Comparison of ENCODE assay signal across 1 cellular context in the genomic region with DNA sequence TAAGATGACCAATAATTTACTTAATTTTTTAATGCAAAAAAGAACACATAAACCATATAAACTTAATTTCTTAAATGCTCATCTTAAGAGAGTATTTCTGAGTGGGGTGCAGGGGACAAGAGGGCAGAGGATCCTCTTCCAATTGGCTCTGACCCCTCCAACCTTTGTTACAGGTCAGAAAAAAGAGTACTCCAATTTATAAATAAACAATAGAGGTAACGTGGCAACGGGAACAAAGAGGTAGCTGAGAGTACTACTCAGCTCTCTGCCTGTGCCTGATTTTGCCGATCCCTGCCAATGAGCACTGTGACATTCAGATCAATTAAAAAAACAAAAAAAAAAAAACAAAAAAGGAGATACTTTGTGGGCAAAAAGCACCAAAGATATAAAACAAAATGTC.
TF ChIP-seq lines count a peak whose summit lies in the region.

No MANE protein-coding gene starts in this region.

TF ChIP-seq in A549, 52 proteins besides CTCF, POLR2A, EP300 and RAD21:
- TF ChIP-seq, protein P1, sequence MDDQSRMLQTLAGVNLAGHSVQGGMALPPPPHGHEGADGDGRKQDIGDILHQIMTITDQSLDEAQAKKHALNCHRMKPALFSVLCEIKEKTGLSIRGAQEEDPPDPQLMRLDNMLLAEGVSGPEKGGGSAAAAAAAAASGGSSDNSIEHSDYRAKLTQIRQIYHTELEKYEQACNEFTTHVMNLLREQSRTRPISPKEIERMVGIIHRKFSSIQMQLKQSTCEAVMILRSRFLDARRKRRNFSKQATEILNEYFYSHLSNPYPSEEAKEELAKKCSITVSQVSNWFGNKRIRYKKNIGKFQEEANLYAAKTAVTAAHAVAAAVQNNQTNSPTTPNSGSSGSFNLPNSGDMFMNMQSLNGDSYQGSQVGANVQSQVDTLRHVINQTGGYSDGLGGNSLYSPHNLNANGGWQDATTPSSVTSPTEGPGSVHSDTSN (IDR thresholded peaks at IDR 0.05): no peak
- no peak for TF ChIP-seq CEBPB (IDR thresholded peaks at IDR 0.05)
- no peak for TF ChIP-seq CBX2 (IDR thresholded peaks at IDR 0.05; ENCODE audit: borderline replicate concordance, low read depth)
- TF ChIP-seq EHF (CRISPR knock-in tag; IDR thresholded peaks at IDR 0.05): no peak
- no peak for TF ChIP-seq NFE2L2 (conservative IDR thresholded peaks at IDR 0.05; ENCODE audit: low read length)
